7 cellular contexts compared by ENCODE assay signal in the genomic region with DNA sequence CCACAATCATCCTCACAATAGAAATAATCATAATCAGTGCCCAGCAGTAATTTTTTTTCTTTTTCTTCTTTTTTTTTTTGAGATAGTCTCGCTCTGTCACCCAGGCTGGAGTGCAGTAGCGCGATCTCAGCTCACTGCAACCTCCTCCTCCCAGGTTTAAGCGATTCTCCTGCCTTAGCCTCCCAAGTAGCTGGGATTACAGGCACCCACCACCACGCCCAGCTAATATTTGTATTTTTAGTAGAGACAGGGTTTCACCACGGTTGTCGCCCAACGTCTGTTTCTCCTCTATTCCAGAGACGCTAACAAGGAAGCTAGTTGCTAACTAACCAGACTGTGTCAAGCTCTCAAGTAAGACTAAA. TPM values are rescaled to one million over a fixed set of nuclear protein-coding genes. Genes with fewer than 3 reads are reported as not detected.
A peak's percentile ranks its signal among the peaks of the same experiment; 100 is the strongest.
DNase-seq lines count a peak whose midpoint lies in the region; ATAC-seq, FAIRE-seq and TF ChIP-seq lines count a peak whose summit lies in the region.
"Not testable (repeated sequence)": the region's sequence is repeated elsewhere in the genome, so short reads cannot be mapped to it uniquely, and the experiment has no call there.

No MANE protein-coding gene starts in this region.

- H3K9me2 ChIP-seq in GM23338 (ENCODE audit: insufficient read depth), result not testable (repeated sequence)

- H3K9me3 ChIP-seq in cardiac muscle cell (ENCODE audit: low read depth); HepG2 (ENCODE audit: low read length); psoas muscle: not testable (repeated sequence)

- not testable (repeated sequence) for DNase-seq in GM23338 (ENCODE audit: low spot score); T-helper 2 cell treated with Interferon-gamma antibody and Interleukin-4, amounts not matched to agents 5 μg/mL and 100 μg/mL, for 36 hours (ENCODE audit: low spot score); cardiac muscle cell (ENCODE audit: low read depth in 1 of 2, low spot score in 1 of 2); HepG2 (ENCODE audit: low spot score); psoas muscle
- peak; percentile 35 for DNase-seq in NB4 (ENCODE audit: low read depth)

- TF ChIP-seq CTCF in GM23338 (conservative IDR thresholded peaks at IDR 0.05; ENCODE audit: low read depth in 2 of 2); NB4 (IDR thresholded peaks at IDR 0.05; ENCODE audit: low read depth, low read length); brain (conservative IDR thresholded peaks at IDR 0.05); cardiac muscle cell (IDR thresholded peaks at IDR 0.05; ENCODE audit: low read depth, low read length); HepG2 (CRISPR knock-in tag; IDR thresholded peaks at IDR 0.05); psoas muscle (IDR thresholded peaks at IDR 0.05): not testable (repeated sequence)

- H3K27me3 Mint-ChIP-seq in GM23338 (ENCODE audit: insufficient read depth, low read depth, poor library complexity); T-helper 2 cell treated with Interferon-gamma antibody and Interleukin-4, amounts not matched to agents 5 μg/mL and 100 μg/mL, for 36 hours (ENCODE audit: low read depth); brain: not testable (repeated sequence)

- intact Hi-C loops in HepG2 (cut with micrococcal nuclease; ENCODE audit: unreplicated experiment), result not testable (repeated sequence)
- intact Hi-C loops in psoas muscle (cut with DNase I), result loop anchor here in 1 of 2 donors (5.0 kb wide), 1 partner anchor 71 kb away; no protein-coding TSS in a partner anchor

- H3K36me3 Mint-ChIP-seq in GM23338 (ENCODE audit: low read depth); T-helper 2 cell treated with Interferon-gamma antibody and Interleukin-4, amounts not matched to agents 5 μg/mL and 100 μg/mL, for 36 hours (ENCODE audit: low read depth): not testable (repeated sequence)
- H3K36me3 Mint-ChIP-seq in brain, result peaks cover 26% of the 10 kb centered on the region

- H3K27ac Mint-ChIP-seq in GM23338 (peak overlapping the region; percentile 28), brain (peak overlapping the region; percentile 18 to 83 (median 73))
- peak overlapping the region; percentile 9 for H3K27ac Mint-ChIP-seq in T-helper 2 cell treated with Interferon-gamma antibody and Interleukin-4, amounts not matched to agents 5 μg/mL and 100 μg/mL, for 36 hours

- H3K27me3 ChIP-seq in GM23338 (ENCODE audit: insufficient read depth); cardiac muscle cell; HepG2 (ENCODE audit: control insufficient read depth in 1 of 2, insufficient read depth in 2 of 2, low read length in 2 of 2); psoas muscle (ENCODE audit: insufficient read depth in 3 of 3, low read length in 2 of 3): not testable (repeated sequence)

- not testable (repeated sequence) for FAIRE-seq in HepG2 (lab: Jason Lieb, UNC)

- in situ Hi-C loops in HepG2 (cut with HindIII; ENCODE audit: extremely low pct_ligation_motif_present, low pct_unique_long_range_greater_than_20kb), result not testable (repeated sequence)

- H4K20me1 ChIP-seq in GM23338 (replicated peaks; ENCODE audit: insufficient read depth), result peaks cover 41% of the 10 kb centered on the region
- H4K20me1 ChIP-seq in HepG2 (ENCODE audit: insufficient read depth, low read length), result not testable (repeated sequence)

- not testable (repeated sequence) for ATAC-seq in GM23338, HepG2
- ATAC-seq in psoas muscle, result peak; percentile 14 to 59 (median 49)

- not testable (repeated sequence) for H3K36me3 ChIP-seq in GM23338 (ENCODE audit: insufficient read depth); cardiac muscle cell; HepG2 (replicated peaks in 1 of 2; ENCODE audit: control insufficient read depth in 1 of 2, insufficient read depth in 2 of 2, low read length in 2 of 2); psoas muscle (ENCODE audit: insufficient read depth in 1 of 2, low read depth in 1 of 2)

- CTCF ChIA-PET in HepG2 (lab: Yijun Ruan, JAX; ENCODE audit: low intra/inter-chr PET ratio, low total read pairs), result not testable (repeated sequence)

- TF ChIP-seq POLR2A in NB4 (IDR thresholded peaks at IDR 0.05; ENCODE audit: extremely low read depth, insufficient read length); HepG2 (IDR thresholded peaks at IDR 0.05; ENCODE audit: insufficient read depth in 1 of 2, low read depth in 2 of 2, low read length in 2 of 2): not testable (repeated sequence)

- TF ChIP-seq EP300 in HepG2 (IDR thresholded peaks at IDR 0.05; ENCODE audit: low read depth in 2 of 2, low read length in 2 of 2); HepG2 (CRISPR knock-in tag; IDR thresholded peaks at IDR 0.05; ENCODE audit: borderline replicate concordance): not testable (repeated sequence)

- H3K4me1 ChIP-seq in GM23338 (ENCODE audit: insufficient read depth) (peaks cover 17% of the 10 kb centered on the region), cardiac muscle cell (ENCODE audit: low read depth) (peaks cover 21% of the 10 kb centered on the region), HepG2 (ENCODE audit: insufficient read depth, low read length) (peaks cover 29% of the 10 kb centered on the region), psoas muscle (peaks cover 49% of the 10 kb centered on the region)

- POLR2A ChIA-PET in HepG2 (lab: Yijun Ruan, JAX), result not testable (repeated sequence)

- H3K9me3 Mint-ChIP-seq in GM23338; T-helper 2 cell treated with Interferon-gamma antibody and Interleukin-4, amounts not matched to agents 5 μg/mL and 100 μg/mL, for 36 hours; brain: not testable (repeated sequence)

- H3K79me2 ChIP-seq in GM23338 (replicated peaks; ENCODE audit: insufficient read depth) (peaks cover 98% of the 10 kb centered on the region), HepG2 (ENCODE audit: insufficient read depth, low read length) (peaks cover 71% of the 10 kb centered on the region)

- H3K4me2 ChIP-seq in GM23338; HepG2 (ENCODE audit: low read depth, low read length): not testable (repeated sequence)

- not testable (repeated sequence) for H3K4me3 ChIP-seq in GM23338; cardiac muscle cell; HepG2 (replicated peaks in 1 of 3; ENCODE audit: insufficient read depth in 1 of 3, low read depth in 2 of 3, low read length in 3 of 3)
- H3K4me3 ChIP-seq in NB4 (ENCODE audit: low read depth, low read length) (peak overlapping the region; percentile 37), psoas muscle (peak overlapping the region; percentile 43)

- H2AFZ ChIP-seq in GM23338; HepG2 (ENCODE audit: low read length): not testable (repeated sequence)

- peaks cover 18% of the 10 kb centered on the region; the same call in 2 of the 3 replicates for H3K4me1 Mint-ChIP-seq in GM23338
- peaks cover 32% of the 10 kb centered on the region for H3K4me1 Mint-ChIP-seq in T-helper 2 cell treated with Interferon-gamma antibody and Interleukin-4, amounts not matched to agents 5 μg/mL and 100 μg/mL, for 36 hours (ENCODE audit: low read depth)
- peaks cover 66% of the 10 kb centered on the region for H3K4me1 Mint-ChIP-seq in brain

- 93% methylated on average over 9 of the region's 9 CpGs for WGBS in HepG2 (ENCODE audit: low lambda C conversion rate)
- WGBS in psoas muscle, 3 donors, result 32 to 53% (median 46%) methylated on average over 9 of the region's 9 CpGs

- not testable (repeated sequence) for H3F3A ChIP-seq in GM23338 (replicated peaks; ENCODE audit: low read depth)

- H3K9ac ChIP-seq in HepG2 (ENCODE audit: insufficient read depth, low read depth, low read length), result not testable (repeated sequence)

- not testable (repeated sequence) for BruUV-seq in HepG2 (replicated peaks; lab: Mats Ljungman, UMichigan)

- H3K4me3 Mint-ChIP-seq in GM23338; T-helper 2 cell treated with Interferon-gamma antibody and Interleukin-4, amounts not matched to agents 5 μg/mL and 100 μg/mL, for 36 hours; brain: not testable (repeated sequence)

- not testable (repeated sequence) for TF ChIP-seq RAD21 in HepG2 (CRISPR knock-in tag; IDR thresholded peaks at IDR 0.05)

- not testable (repeated sequence) for H3K27ac ChIP-seq in GM23338 (ENCODE audit: low read depth)
- H3K27ac ChIP-seq in cardiac muscle cell (peak overlapping the region; percentile 92), HepG2 (ENCODE audit: extremely low read length, insufficient read depth, low read length) (peak overlapping the region; percentile 25), psoas muscle (peak overlapping the region; percentile 89)

RNA-seq across cellular contexts. Expression of a gene that starts 28.8 kb away (rescaled TPM):
- 31.1 and 32.5 TPM in 2 replicates for total RNA-seq in GM23338 (2014; rRNA removed; shearing (Covaris generic))
- polyA plus RNA-seq in GM23338 (2016; fragmentation: Nextera tagmentation; extraction: Ambion mirVana), result 11.5 and 12.1 TPM in 2 replicates
- polyA plus RNA-seq in brain (ENCODE audit: insufficient read depth, low read depth, low replicate concordance), result 32.7 TPM
- 26.1 and 29.1 TPM in 2 replicates for total RNA-seq in cardiac muscle cell
- polyA plus RNA-seq in cardiac muscle cell, result 18.4 and 18.6 TPM in 2 replicates
- total RNA-seq in HepG2 (2016; rRNA removed; fragmentation: Illumina TruSeq; extraction: Trizol), result 20.2 and 30.1 TPM in 2 replicates
- total RNA-seq in HepG2 (2016; cell fraction: cytosol; rRNA removed; fragmentation: Illumina TruSeq; extraction: Trizol; ENCODE audit: low read depth), result 4.1 and 4.8 TPM in 2 replicates
- total RNA-seq in HepG2 (2016; cell fraction: insoluble cytoplasmic fraction; rRNA removed; fragmentation: Illumina TruSeq; extraction: Trizol), result 19.5 and 29.7 TPM in 2 replicates
- 14.6 and 14.8 TPM in 2 replicates for total RNA-seq in HepG2 (2016; cell fraction: membrane; rRNA removed; fragmentation: Illumina TruSeq; extraction: Trizol)
- 15.7 and 19.0 TPM in 2 replicates for total RNA-seq in HepG2 (2016; cell fraction: nucleus; rRNA removed; fragmentation: Illumina TruSeq; extraction: Trizol)
- 17.6 and 20.6 TPM in 2 replicates for polyA plus RNA-seq in HepG2 (2011; rRNA removed)
- 10.7 and 14.8 TPM in 2 replicates for polyA plus RNA-seq in HepG2 (2011; cell fraction: cytosol; rRNA removed)
- 9.2 and 11.9 TPM in 2 replicates for polyA plus RNA-seq in HepG2 (2011; cell fraction: nucleus; rRNA removed)
- polyA plus RNA-seq in HepG2 (2012), result 5.6 TPM in 2 replicates
- polyA plus RNA-seq in HepG2 (2016; cell fraction: cytosol; fragmentation: Illumina TruSeq; extraction: Trizol; ENCODE audit: low read depth), result 3.0 and 3.5 TPM in 2 replicates
- 22.4 and 22.7 TPM in 2 replicates for polyA plus RNA-seq in HepG2 (2016; cell fraction: insoluble cytoplasmic fraction; fragmentation: Illumina TruSeq; extraction: Trizol; ENCODE audit: low read depth)
- 7.4 and 7.7 TPM in 2 replicates for polyA plus RNA-seq in HepG2 (2016; cell fraction: membrane; fragmentation: Illumina TruSeq; extraction: Trizol; ENCODE audit: low read depth)
- 23.3 TPM in 2 replicates for polyA plus RNA-seq in HepG2 (2016; cell fraction: nucleus; fragmentation: Illumina TruSeq; extraction: Trizol; ENCODE audit: insufficient read depth, low read depth)
- 23.6 and 25.7 TPM in 2 replicates for polyA minus RNA-seq in HepG2 (2011; rRNA and poly(A)+ RNA removed; ENCODE audit: low replicate concordance)
- polyA minus RNA-seq in HepG2 (2011; cell fraction: cytosol; rRNA and poly(A)+ RNA removed), result 18.9 and 21.6 TPM in 2 replicates
- polyA minus RNA-seq in HepG2 (2011; cell fraction: nucleus; rRNA and poly(A)+ RNA removed), result 14.0 and 19.0 TPM in 2 replicates
- total RNA-seq in psoas muscle, result 10 to 100 TPM; 33.3 to 70.5 (median 50.6) TPM
- 10 to 100 TPM; 10.6 to 19.9 (median 17.9) TPM for polyA plus RNA-seq in psoas muscle

Comparison
In these comparisons a context has a peak if more than half of its experiments do, and no peak if none do; other contexts are left out.
1. H3K27ac Mint-ChIP-seq: peak in every context shown above with its lines; median percentile 73 in brain; 28 in GM23338; 9 in T-helper 2 cell treated with Interferon-gamma antibody and Interleukin-4, amounts not matched to agents 5 μg/mL and 100 μg/mL, for 36 hours.